8 cellular contexts compared by ENCODE assay signal in genomic region chr11:47566166-47566546, GRCh38. TPM values are rescaled to one million over a fixed set of nuclear protein-coding genes. Genes with fewer than 3 reads are reported as not detected.
DNase-seq lines count a peak whose midpoint lies in the region; ATAC-seq and TF ChIP-seq lines count a peak whose summit lies in the region.

No MANE protein-coding gene starts in this region.

- 40 to 46% methylated on average over 16 of the region's 16 CpGs for WGBS in heart right ventricle, 2 donors

- intact Hi-C loops in heart right ventricle (cut with DNase I): no loop called here
- intact Hi-C loops in Right ventricle myocardium superior (cut with DNase I): no loop called here
- intact Hi-C loops in activated CD8-positive, alpha-beta T cell treated with anti-CD3 and anti-CD28 coated beads for 36 hours (cut with micrococcal nuclease): no loop called here

- CTCF ChIA-PET in activated CD8-positive, alpha-beta T cell treated with anti-CD3 and anti-CD28 coated beads for 36 hours (lab: Charles Lee): interaction anchor here (0.6 to 2.2 kb wide), 7 partner anchors 8 to 120 kb away, joined by 3 to 12 read pairs (median 4); partner anchors contain the start of genes KBTBD4 and NDUFS3

- H3K27me3 Mint-ChIP-seq in activated CD8-positive, alpha-beta T cell treated with anti-CD3 and anti-CD28 coated beads for 36 hours: no peaks in the 10 kb centered on the region
- no peaks in the 10 kb centered on the region for H3K27me3 Mint-ChIP-seq in stimulated activated naive B cell treated with anti-CD40 and anti-IgM and Interleukin-4, amounts not matched to agents 10 μg/mL and 1 μg/mL and 100 μg/mL, for 72 hours

- H3K4me3 ChIP-seq in heart right ventricle (peak overlapping the region; percentile 75 to 99 (median 92)), iPS-15b (ENCODE audit: low read depth, low read length) (peak overlapping the region; percentile 85)

- peaks cover 28% of the 10 kb centered on the region for H3K4me1 Mint-ChIP-seq in activated CD8-positive, alpha-beta T cell treated with anti-CD3 and anti-CD28 coated beads for 36 hours (ENCODE audit: low read depth)
- peaks cover 8 to 21% of the 10 kb centered on the region in 2 donors for H3K4me1 Mint-ChIP-seq in stimulated activated naive B cell treated with anti-CD40 and anti-IgM and Interleukin-4, amounts not matched to agents 10 μg/mL and 1 μg/mL and 100 μg/mL, for 72 hours

- no peaks in the 10 kb centered on the region for H3K9me3 Mint-ChIP-seq in activated CD8-positive, alpha-beta T cell treated with anti-CD3 and anti-CD28 coated beads for 36 hours
- no peaks in the 10 kb centered on the region for H3K9me3 Mint-ChIP-seq in stimulated activated naive B cell treated with anti-CD40 and anti-IgM and Interleukin-4, amounts not matched to agents 10 μg/mL and 1 μg/mL and 100 μg/mL, for 72 hours

- no peak for DNase-seq in heart right ventricle
- DNase-seq in Right ventricle myocardium superior: no peak
- DNase-seq in activated CD8-positive, alpha-beta T cell treated with anti-CD3 and anti-CD28 coated beads for 36 hours: peak; percentile 21
- DNase-seq in stimulated activated naive B cell treated with anti-CD40 and anti-IgM and Interleukin-4, amounts not matched to agents 10 μg/mL and 1 μg/mL and 100 μg/mL, for 72 hours: no peak
- no peak for DNase-seq in globus pallidus (ENCODE audit: low spot score)

- no peak for TF ChIP-seq CTCF in heart right ventricle (IDR thresholded peaks at IDR 0.05)
- TF ChIP-seq CTCF in activated CD8-positive, alpha-beta T cell treated with anti-CD3 and anti-CD28 coated beads for 36 hours (IDR thresholded peaks at IDR 0.05): no peak

- H3K27me3 ChIP-seq in heart right ventricle: no peaks in the 10 kb centered on the region
- H3K27me3 ChIP-seq in iPS-15b (ENCODE audit: control insufficient read depth, insufficient read depth, low read length): no peaks in the 10 kb centered on the region

- peaks cover 16% of the 10 kb centered on the region for H3K36me3 Mint-ChIP-seq in activated CD8-positive, alpha-beta T cell treated with anti-CD3 and anti-CD28 coated beads for 36 hours (ENCODE audit: low read depth)
- peaks cover 2 to 5% of the 10 kb centered on the region in 2 donors for H3K36me3 Mint-ChIP-seq in stimulated activated naive B cell treated with anti-CD40 and anti-IgM and Interleukin-4, amounts not matched to agents 10 μg/mL and 1 μg/mL and 100 μg/mL, for 72 hours

- H3K4me1 ChIP-seq in heart right ventricle (peaks cover 5 to 32% (median 18%) of the 10 kb centered on the region in 9 donors), iPS-15b (ENCODE audit: control insufficient read depth, insufficient read depth, low read length) (no peaks in the 10 kb centered on the region)

- H3K27ac Mint-ChIP-seq in activated CD8-positive, alpha-beta T cell treated with anti-CD3 and anti-CD28 coated beads for 36 hours: peak overlapping the region; percentile 77
- H3K27ac Mint-ChIP-seq in stimulated activated naive B cell treated with anti-CD40 and anti-IgM and Interleukin-4, amounts not matched to agents 10 μg/mL and 1 μg/mL and 100 μg/mL, for 72 hours: peak overlapping the region; percentile 82

- peak overlapping the region in 9 of 10 donors; percentile 67 to 91 (median 86) for H3K27ac ChIP-seq in heart right ventricle

- POLR2A ChIA-PET in activated CD8-positive, alpha-beta T cell treated with anti-CD3 and anti-CD28 coated beads for 36 hours (lab: Charles Lee): interaction anchor here (0.6 to 4.2 kb wide), 6 partner anchors 9 to 201 kb away, joined by 3 to 48 read pairs (median 4); partner anchors contain the start of genes CELF1, FAM180B, FNBP4 and KBTBD4

- peaks cover 0 to 27% (median 2%) of the 10 kb centered on the region in 9 donors for H3K36me3 ChIP-seq in heart right ventricle
- H3K36me3 ChIP-seq in iPS-15b (ENCODE audit: control insufficient read depth, insufficient read depth, low read length): peaks cover 5% of the 10 kb centered on the region

- peak overlapping the region; percentile 83 for H3K4me3 Mint-ChIP-seq in activated CD8-positive, alpha-beta T cell treated with anti-CD3 and anti-CD28 coated beads for 36 hours
- H3K4me3 Mint-ChIP-seq in stimulated activated naive B cell treated with anti-CD40 and anti-IgM and Interleukin-4, amounts not matched to agents 10 μg/mL and 1 μg/mL and 100 μg/mL, for 72 hours: peak overlapping the region; percentile 87 to 96

- peak in 1 of 8 donors; percentile 4 for ATAC-seq in heart right ventricle
- no peak for ATAC-seq in Right ventricle myocardium superior (ENCODE audit: poor library complexity)
- ATAC-seq in activated CD8-positive, alpha-beta T cell treated with anti-CD3 and anti-CD28 coated beads for 36 hours: no peak
- no peak for ATAC-seq in stimulated activated naive B cell treated with anti-CD40 and anti-IgM and Interleukin-4, amounts not matched to agents 10 μg/mL and 1 μg/mL and 100 μg/mL, for 72 hours (replicated peaks)
- ATAC-seq in GM18873 (IDR thresholded peaks at IDR 0.05; ENCODE audit: low FRiP score, unreplicated experiment): no peak
- no peak for ATAC-seq in HG02981 (IDR thresholded peaks at IDR 0.05; ENCODE audit: unreplicated experiment)

- no peaks in the 10 kb centered on the region for H3K9me3 ChIP-seq in heart right ventricle
- H3K9me3 ChIP-seq in iPS-15b (ENCODE audit: control insufficient read depth, insufficient read depth, low read length): no peaks in the 10 kb centered on the region

- peak overlapping the region; percentile 90 for H3K9ac ChIP-seq in iPS-15b (ENCODE audit: low read depth, low read length)

RNA-seq across cellular contexts. Expression of gene PTPMT1, which starts 0.8 kb away (rescaled TPM):
- total RNA-seq in heart right ventricle (10 to 100 TPM; 16.9 to 24.6 (median 21.3) TPM), Right ventricle myocardium superior (20.9 TPM)
- polyA plus RNA-seq in heart right ventricle: 10 to 100 TPM; 36.4 to 66.9 TPM
- 10 to 100 TPM; 44.1 to 46.7 TPM for total RNA-seq in activated CD8-positive, alpha-beta T cell treated with anti-CD3 and anti-CD28 coated beads for 36 hours

RNA-seq across cellular contexts. Expression of gene KBTBD4, which starts 12.6 kb away (rescaled TPM):
- total RNA-seq in heart right ventricle (10 to 100 TPM; 13.6 to 21.0 (median 16.2) TPM), Right ventricle myocardium superior (12.9 TPM)
- polyA plus RNA-seq in heart right ventricle: 1 to 10 TPM; 3.1 to 9.2 TPM
- total RNA-seq in activated CD8-positive, alpha-beta T cell treated with anti-CD3 and anti-CD28 coated beads for 36 hours: 10 to 100 TPM; 15.4 to 16.3 TPM

RNA-seq across cellular contexts. Expression of gene NDUFS3, which starts 12.7 kb away (rescaled TPM):
- total RNA-seq in heart right ventricle (100 to 1,000 TPM; 171 to 359 (median 287) TPM), Right ventricle myocardium superior (350 TPM)
- polyA plus RNA-seq in heart right ventricle: 100 to 1,000 TPM; 291 to 570 TPM
- 100 to 1,000 TPM; 129 to 138 TPM for total RNA-seq in activated CD8-positive, alpha-beta T cell treated with anti-CD3 and anti-CD28 coated beads for 36 hours

RNA-seq across cellular contexts. Expression of gene CELF1, which starts 13.2 kb away (rescaled TPM):
- total RNA-seq in heart right ventricle (10 to 100 TPM; 68.3 to 97.0 (median 87.7) TPM), Right ventricle myocardium superior (97.4 TPM)
- 10 to 100 TPM; 24.4 to 35.8 TPM for polyA plus RNA-seq in heart right ventricle
- 100 to 1,000 TPM; 120 to 122 TPM for total RNA-seq in activated CD8-positive, alpha-beta T cell treated with anti-CD3 and anti-CD28 coated beads for 36 hours

RNA-seq across cellular contexts. Expression of gene FAM180B, which starts 20.3 kb away (rescaled TPM):
- total RNA-seq in heart right ventricle (1 to 10 TPM in 1 of 10 donors, under 1 TPM in 4, not detected in 5; 0.19 to 1.0 (median 0.24) TPM), Right ventricle myocardium superior (not detected)
- polyA plus RNA-seq in heart right ventricle: under 1 TPM in 1 of 2 donors, not detected in 1; 0.07 TPM
- not detected for total RNA-seq in activated CD8-positive, alpha-beta T cell treated with anti-CD3 and anti-CD28 coated beads for 36 hours
